ENCODE assay signal across 8 cellular contexts in the genomic region with DNA sequence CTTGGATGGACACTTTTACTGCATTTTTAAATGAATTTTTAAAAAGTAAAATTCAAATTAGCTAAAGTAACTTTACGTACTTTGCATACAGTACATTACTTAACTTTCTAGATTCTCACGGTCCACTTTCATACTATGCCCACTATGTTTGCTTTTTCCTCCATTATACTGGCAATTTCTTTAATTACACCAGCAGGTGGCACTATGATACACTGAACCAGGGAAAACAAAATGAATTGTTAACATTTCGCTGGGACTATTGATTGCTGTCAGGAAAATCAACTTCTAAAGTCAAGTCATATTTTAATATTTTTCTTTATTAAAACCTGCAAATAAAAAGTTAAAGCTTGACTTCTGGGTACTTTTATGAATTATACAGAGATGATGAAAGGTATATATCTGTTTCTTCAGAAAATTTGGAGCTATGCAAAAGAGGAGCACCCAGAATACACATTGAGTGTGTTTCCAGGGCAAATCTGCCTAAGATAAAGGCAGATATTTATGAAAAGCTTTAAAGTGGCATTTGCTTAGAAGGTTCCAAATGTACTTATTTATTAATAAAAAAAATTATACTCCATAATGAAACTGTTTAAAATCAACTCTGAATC. TPM values are rescaled to one million over a fixed set of nuclear protein-coding genes. Genes with fewer than 3 reads are reported as not detected.
DNase-seq lines count a peak whose midpoint lies in the region; ATAC-seq, FAIRE-seq and TF ChIP-seq lines count a peak whose summit lies in the region.

No MANE protein-coding gene starts in this region.

- no peak overlapping the region for H3K4me3 Mint-ChIP-seq in CD4-positive, CD25-positive, alpha-beta regulatory T cell

- H3K9ac ChIP-seq in keratinocyte (ENCODE audit: control insufficient read depth, extremely low read depth, insufficient read depth, low read length), result no peak overlapping the region

- WGBS in transverse colon (ENCODE audit: low coverage in 1 of 2), 2 donors, result 0 to 9% methylated on average over 3 of the region's 3 CpGs

- DNase-seq in CD4-positive, CD25-positive, alpha-beta regulatory T cell, result peak in 2 of 3 donors; percentile 29 to 37
- DNase-seq in NCI-H1694 (lab: John Stamatoyannopoulos, UW) (peak; percentile 6), amniotic stem cell (lab: John Stamatoyannopoulos, UW) (peak; percentile 11), keratinocyte (ENCODE audit: low read depth, low spot score) (no peak), transverse colon (no peak)
- DNase-seq in stimulated activated CD4-positive, alpha-beta T cell treated with anti-CD3 and anti-CD28 coated beads, Interleukin-2, amount 100 ng/mL, for 48 hours, result no peak

- peaks cover 0 to 3% (median 0%) of the 10 kb centered on the region in 7 donors for H3K9me3 Mint-ChIP-seq in CD4-positive, CD25-positive, alpha-beta regulatory T cell

- H3K9me1 ChIP-seq in keratinocyte (ENCODE audit: control insufficient read depth, extremely low read depth, insufficient read depth, low read length), result no peaks in the 10 kb centered on the region

- peaks cover 0 to 3% (median 1%) of the 10 kb centered on the region in 4 donors for H3K4me1 Mint-ChIP-seq in CD4-positive, CD25-positive, alpha-beta regulatory T cell

- no peak for FAIRE-seq in keratinocyte (lab: Jason Lieb, UNC)

- no peaks in the 10 kb centered on the region for H3K9me3 ChIP-seq in CD4-positive, CD25-positive, alpha-beta regulatory T cell (ENCODE audit: control insufficient read depth in 2 of 2, low read length in 2 of 2)
- H3K9me3 ChIP-seq in keratinocyte (ENCODE audit: control insufficient read depth, low read depth, low read length) (no peaks in the 10 kb centered on the region), transverse colon (no peaks in the 10 kb centered on the region)

- TF ChIP-seq CTCF in keratinocyte (optimal IDR thresholded peaks at IDR 0.05 in 1 of 3, IDR thresholded peaks at IDR 0.05 in 1 of 3, conservative IDR thresholded peaks at IDR 0.05 in 1 of 3; ENCODE audit: extremely low read depth in 1 of 3, insufficient read depth in 2 of 3, low read length in 3 of 3) (peak in 2 of 3 experiments; percentile 32 to 48), transverse colon (IDR thresholded peaks at IDR 0.05) (peak; percentile 51 to 67 (median 58))

- no peaks in the 10 kb centered on the region for H3K4me1 ChIP-seq in CD4-positive, CD25-positive, alpha-beta regulatory T cell (ENCODE audit: control insufficient read depth, insufficient read depth, low read length, poor library complexity, severe bottlenecking)
- H3K4me1 ChIP-seq in keratinocyte (ENCODE audit: control insufficient read depth, extremely low read depth, insufficient read depth, low read length) (no peaks in the 10 kb centered on the region), transverse colon (peaks cover 0 to 3% (median 1%) of the 10 kb centered on the region in 4 donors)

- dilution Hi-C loops in keratinocyte (cut with MboI; ENCODE audit: extremely low pct_ligation_motif_present, low sequenced_read_pairs), result no loop called here

- no peaks in the 10 kb centered on the region for H4K20me1 ChIP-seq in keratinocyte (ENCODE audit: control insufficient read depth, extremely low read depth, insufficient read depth, low read length)

- H3K27me3 Mint-ChIP-seq in CD4-positive, CD25-positive, alpha-beta regulatory T cell, result peaks cover 4% of the 10 kb centered on the region

- no peak overlapping the region for H3K27ac Mint-ChIP-seq in CD4-positive, CD25-positive, alpha-beta regulatory T cell

- H2AFZ ChIP-seq in keratinocyte (ENCODE audit: control insufficient read depth, low read length), result no peak overlapping the region

- in situ Hi-C loops in transverse colon (cut with MboI; ENCODE audit: low pct_ligation_motif_present in 1 of 4, low pct_unique_long_range_greater_than_20kb in 1 of 4, low sequenced_read_pairs in 3 of 4), result no loop called here

- no peak for TF ChIP-seq POLR2A in transverse colon (IDR thresholded peaks at IDR 0.05)

- H3K36me3 Mint-ChIP-seq in CD4-positive, CD25-positive, alpha-beta regulatory T cell, result no peaks in the 10 kb centered on the region

- no peaks in the 10 kb centered on the region for H3K79me2 ChIP-seq in keratinocyte (ENCODE audit: control insufficient read depth, insufficient read depth, low read length)

- no peaks in the 10 kb centered on the region for H3K27me3 ChIP-seq in CD4-positive, CD25-positive, alpha-beta regulatory T cell (ENCODE audit: control insufficient read depth, insufficient read depth, low read length)
- H3K27me3 ChIP-seq in keratinocyte (ENCODE audit: control insufficient read depth, extremely low read depth, insufficient read depth, low read length) (no peaks in the 10 kb centered on the region), transverse colon (no peaks in the 10 kb centered on the region)

- H3K27ac ChIP-seq in CD4-positive, CD25-positive, alpha-beta regulatory T cell (ENCODE audit: insufficient read depth, low read length, poor library complexity, severe bottlenecking), result no peak overlapping the region
- H3K27ac ChIP-seq in keratinocyte (ENCODE audit: control insufficient read depth, insufficient read depth, low read length), result no peak overlapping the region
- H3K27ac ChIP-seq in transverse colon, result no peak overlapping the region

- TF ChIP-seq EP300 in transverse colon (IDR thresholded peaks at IDR 0.05; ENCODE audit: low read depth), result no peak

- no peak overlapping the region for H3K4me2 ChIP-seq in keratinocyte (ENCODE audit: control insufficient read depth, extremely low read depth, insufficient read depth, low read depth, low read length)

- H3K4me3 ChIP-seq in CD4-positive, CD25-positive, alpha-beta regulatory T cell (ENCODE audit: low read depth, low read length), result no peak overlapping the region
- H3K4me3 ChIP-seq in keratinocyte (ENCODE audit: control insufficient read depth in 2 of 3, extremely low read depth in 1 of 3, insufficient read depth in 2 of 3, low read depth in 1 of 3, low read length in 3 of 3), result no peak overlapping the region
- H3K4me3 ChIP-seq in transverse colon, result no peak overlapping the region

- intact Hi-C loops in transverse colon (cut with DNase I; ENCODE audit: low total_unique reads), result no loop called here

- ATAC-seq in CD4-positive, CD25-positive, alpha-beta regulatory T cell (ENCODE audit: low read depth in 2 of 2), result peak; percentile 46 to 67
- ATAC-seq in GM18502 (IDR thresholded peaks at IDR 0.05; ENCODE audit: poor library complexity, unreplicated experiment) (peak; percentile 89), HG02870 (IDR thresholded peaks at IDR 0.05; ENCODE audit: unreplicated experiment) (peak; percentile 87)

- H3K36me3 ChIP-seq in CD4-positive, CD25-positive, alpha-beta regulatory T cell (ENCODE audit: control insufficient read depth, insufficient read depth, low read length), result no peaks in the 10 kb centered on the region
- no peaks in the 10 kb centered on the region for H3K36me3 ChIP-seq in keratinocyte (ENCODE audit: control insufficient read depth in 2 of 2, extremely low read depth in 1 of 2, insufficient read depth in 2 of 2, low read length in 2 of 2)
- H3K36me3 ChIP-seq in transverse colon, result no peaks in the 10 kb centered on the region

RNA-seq across cellular contexts. Expression of gene POU1F1, which starts 21.8 kb away (rescaled TPM):
- not detected for total RNA-seq in CD4-positive, CD25-positive, alpha-beta regulatory T cell
- polyA plus RNA-seq in CD4-positive, CD25-positive, alpha-beta regulatory T cell, result not detected
- polyA plus RNA-seq in keratinocyte, result not detected in 3 replicates
- polyA plus RNA-seq in keratinocyte (2011; ENCODE audit: low read depth), result not detected
- not detected in 2 replicates for polyA plus RNA-seq in keratinocyte (2011; cell fraction: cytosol; rRNA removed)
- polyA plus RNA-seq in keratinocyte (2011; cell fraction: nucleus; rRNA removed), result not detected in 2 replicates
- not detected in 2 replicates for polyA plus RNA-seq in keratinocyte (2012; ENCODE audit: low replicate concordance)
- polyA minus RNA-seq in keratinocyte, result not detected in 3 replicates
- not detected for polyA minus RNA-seq in keratinocyte (2011; cell fraction: cytosol; rRNA and poly(A)+ RNA removed)
- polyA minus RNA-seq in keratinocyte (2011; cell fraction: nucleus; rRNA and poly(A)+ RNA removed), result not detected in 2 replicates
- not detected for total RNA-seq in transverse colon

Comparison
In these comparisons a context has a peak if more than half of its experiments do, and no peak if none do; other contexts are left out.
1. DNase-seq: peak in CD4-positive, CD25-positive, alpha-beta regulatory T cell (2 of 3), NCI-H1694 (single experiment) and amniotic stem cell (single experiment); none in keratinocyte (single experiment), transverse colon (single experiment) and stimulated activated CD4-positive, alpha-beta T cell treated with anti-CD3 and anti-CD28 coated beads, Interleukin-2, amount 100 ng/mL, for 48 hours (0 of 2).
2. Peak in every context shown above with its lines, with median percentiles within 50 percentile points of each other: ATAC-seq.